In genomic region chr5:74311961-74312360, GRCh38 we compare ENCODE assay signal across 14 cellular contexts.
DNase-seq lines count a peak whose midpoint lies in the region; ATAC-seq and TF ChIP-seq lines count a peak whose summit lies in the region.
"Had no signal": no experiment of that assay in that cellular context is flagged by ENCODE, and none has a peak within 500 bp of the region (broad histone marks: within the 10 kb centered on the region; RNA-seq: fewer than 3 reads in every experiment).

No MANE protein-coding gene starts in this region.

- no peaks in the 10 kb centered on the region for H3K79me1 ChIP-seq in neuronal stem cell (ENCODE audit: low read depth, low read length)

- H3K36me3 ChIP-seq in body of pancreas (replicated peaks in 1 of 2; ENCODE audit: insufficient read depth in 1 of 2, low read depth in 2 of 2) = no peaks in the 10 kb centered on the region
- H3K36me3 ChIP-seq in neuronal stem cell (replicated peaks in 1 of 2; ENCODE audit: control insufficient read depth in 2 of 2, insufficient read depth in 2 of 2, low read length in 2 of 2) = no peaks in the 10 kb centered on the region
- no peaks in the 10 kb centered on the region for H3K36me3 ChIP-seq in uterus

- peak overlapping the region; percentile 24 for H2AFZ ChIP-seq in neuronal stem cell (ENCODE audit: low read length)

- H3K4me3 Mint-ChIP-seq in glutamatergic neuron (ENCODE audit: unreplicated experiment) = no peak overlapping the region

- H3K14ac ChIP-seq in neuronal stem cell (ENCODE audit: low read length) = no peak overlapping the region

- H3K9me3 Mint-ChIP-seq in glutamatergic neuron (ENCODE audit: unreplicated experiment) = peaks cover 2% of the 10 kb centered on the region

- H2BK15ac ChIP-seq in neuronal stem cell (ENCODE audit: low read length) = no peak overlapping the region

- no peak overlapping the region for H3K9ac ChIP-seq in neuronal stem cell (ENCODE audit: low read depth, low read length, poor library complexity)

- H3K4me1 Mint-ChIP-seq in glutamatergic neuron (ENCODE audit: low read depth, unreplicated experiment) = peaks cover 44% of the 10 kb centered on the region

- no peak overlapping the region for H2BK12ac ChIP-seq in neuronal stem cell (ENCODE audit: low read length)

- no peaks in the 10 kb centered on the region for H3K4me1 ChIP-seq in body of pancreas
- H3K4me1 ChIP-seq in neuronal stem cell (ENCODE audit: control insufficient read depth in 2 of 2, insufficient read depth in 1 of 2, low read depth in 1 of 2, low read length in 2 of 2) = peaks cover 10 to 26% of the 10 kb centered on the region in 2 donors
- no peaks in the 10 kb centered on the region for H3K4me1 ChIP-seq in uterus

- H3K36me3 Mint-ChIP-seq in glutamatergic neuron (ENCODE audit: unreplicated experiment) = peaks cover 6% of the 10 kb centered on the region

- no peak overlapping the region for H2AK5ac ChIP-seq in neuronal stem cell (ENCODE audit: low read depth, low read length)

- peak; percentile 23 for ATAC-seq in body of pancreas
- ATAC-seq in GM19452 (IDR thresholded peaks at IDR 0.05; ENCODE audit: unreplicated experiment) = no peak
- ATAC-seq: PC-3 had no signal

- DNase-seq in body of pancreas = peak in 3 of 4 donors; percentile 17 to 57 (median 31)
- DNase-seq in glutamatergic neuron = no peak
- no peak for DNase-seq in neuronal stem cell (ENCODE audit: low spot score)
- peak; percentile 23 to 54 for DNase-seq in uterus
- no peak for DNase-seq in GF-D8 (lab: John Stamatoyannopoulos, UW)
- DNase-seq in ecto neural progenitor cell (ENCODE audit: low spot score) = no peak
- DNase-seq: C1 segment of cervical spinal cord, HCEC 1CT, Kasumi-1, NCI-H1105 treated with DMSO at 0.1 percent for 48 hours, NCI-H187, NCI-H446, PC-3 had no signal

- peak overlapping the region; percentile 90 for H3K27ac Mint-ChIP-seq in glutamatergic neuron (ENCODE audit: unreplicated experiment)

- H3K9me3 ChIP-seq in body of pancreas (no peaks in the 10 kb centered on the region), neuronal stem cell (replicated peaks in 1 of 2; ENCODE audit: control insufficient read depth in 2 of 2, insufficient read depth in 1 of 2, low read depth in 1 of 2, low read length in 2 of 2) (no peaks in the 10 kb centered on the region), uterus (no peaks in the 10 kb centered on the region)

- H2BK5ac ChIP-seq in neuronal stem cell (ENCODE audit: low read length) = no peak overlapping the region

- peaks cover 11% of the 10 kb centered on the region for H3K27me3 Mint-ChIP-seq in glutamatergic neuron (ENCODE audit: unreplicated experiment)

- intact Hi-C loops in body of pancreas (cut with DNase I) = no loop called here
- intact Hi-C loops in uterus (cut with DNase I; ENCODE audit: low total_unique reads) = no loop called here

- H3K18ac ChIP-seq in neuronal stem cell (ENCODE audit: low read length) = no peak overlapping the region

- H3K4ac ChIP-seq in neuronal stem cell (ENCODE audit: low read length) = no peak overlapping the region

- H3K27ac ChIP-seq in body of pancreas (no peak overlapping the region), neuronal stem cell (replicated peaks; ENCODE audit: low read length) (no peak overlapping the region), uterus (no peak overlapping the region)

- H4K8ac ChIP-seq in neuronal stem cell (ENCODE audit: low read depth, low read length) = no peak overlapping the region

- H2BK120ac ChIP-seq in neuronal stem cell (ENCODE audit: low read depth, low read length) = no peak overlapping the region

- 84 to 86% methylated on average over 1 of the region's 1 CpG for WGBS in body of pancreas, 2 donors
- no CpG with 5 or more reads among the region's 1 CpG for WGBS in neuronal stem cell (ENCODE audit: extremely low coverage in 2 of 2, insufficient read length in 2 of 2, insufficient replicate concordance in 1 of 2), 2 donors

- no peak overlapping the region for H3K23ac ChIP-seq in neuronal stem cell (ENCODE audit: low read depth, low read length, poor library complexity)

- TF ChIP-seq POLR2A in body of pancreas (IDR thresholded peaks at IDR 0.05) (no peak), uterus (IDR thresholded peaks at IDR 0.05) (no peak)

- H4K91ac ChIP-seq in neuronal stem cell (ENCODE audit: low read depth, low read length, poor library complexity) = no peak overlapping the region

- no peak overlapping the region for H3K4me2 ChIP-seq in neuronal stem cell (ENCODE audit: insufficient read depth, low read length, poor library complexity, severe bottlenecking)

- H3K27me3 ChIP-seq in body of pancreas = no peaks in the 10 kb centered on the region
- H3K27me3 ChIP-seq in neuronal stem cell (ENCODE audit: control insufficient read depth in 3 of 3, insufficient read depth in 3 of 3, low read depth in 1 of 3, low read length in 3 of 3) = no peaks in the 10 kb centered on the region
- no peaks in the 10 kb centered on the region for H3K27me3 ChIP-seq in uterus

- H3K4me3 ChIP-seq in body of pancreas (no peak overlapping the region), neuronal stem cell (ENCODE audit: low read length in 2 of 2) (no peak overlapping the region), uterus (no peak overlapping the region)

- TF ChIP-seq CTCF in body of pancreas (IDR thresholded peaks at IDR 0.05) (no peak), glutamatergic neuron (IDR thresholded peaks at IDR 0.05; ENCODE audit: partially characterized antibody, unreplicated experiment) (no peak), uterus (IDR thresholded peaks at IDR 0.05) (no peak)

Comparison
In these comparisons a context has a peak if more than half of its experiments do, and no peak if none do; other contexts are left out.
1. DNase-seq: peak in body of pancreas (3 of 4) and uterus (2 of 2); none in glutamatergic neuron (single experiment), neuronal stem cell (single experiment), GF-D8 (single experiment) and ecto neural progenitor cell (single experiment).